Comparison of ENCODE assay signal across 8 cellular contexts in genomic region chrX:118726887-118727685, GRCh38. TPM values are rescaled to one million over a fixed set of nuclear protein-coding genes. Genes with fewer than 3 reads are reported as not detected.
A peak's percentile ranks its signal among the peaks of the same experiment; 100 is the strongest.
DNase-seq lines count a peak whose midpoint lies in the region; ATAC-seq and TF ChIP-seq lines count a peak whose summit lies in the region.

IL13RA1 (plus strand) TSS chrX:118727606; CDS start chrX:118727639, 33 bp downstream.

- WGBS in smooth muscle cell (ENCODE audit: low lambda C conversion rate): 41% methylated on average over 44 of the region's 56 CpGs

- no peak for TF ChIP-seq CTCF in smooth muscle cell (IDR thresholded peaks at IDR 0.05; ENCODE audit: borderline replicate concordance, insufficient read depth, poor library complexity, severe bottlenecking)

- H3K27ac ChIP-seq in SK-N-MC (no peak within 1 kb of the TSS), smooth muscle cell (ENCODE audit: low read depth) (peak within 1 kb of the TSS; percentile 67)

- H4K20me1 ChIP-seq in smooth muscle cell (ENCODE audit: low read depth): no peaks in the 10 kb centered on the region

- peak within 1 kb of the TSS; percentile 10 for H3K9ac ChIP-seq in SK-N-MC (ENCODE audit: insufficient read length)
- peak within 1 kb of the TSS; percentile 85 for H3K9ac ChIP-seq in smooth muscle cell (ENCODE audit: low read depth)

- peak; percentile 66 for ATAC-seq in GM21825 (IDR thresholded peaks at IDR 0.05; ENCODE audit: unreplicated experiment)

- H3K9me3 ChIP-seq in SK-N-MC (ENCODE audit: low read depth, low read length) (no peaks in the 10 kb centered on the region), smooth muscle cell (replicated peaks; ENCODE audit: low read depth) (no peaks in the 10 kb centered on the region)

- no peaks in the 10 kb centered on the region for H3K27me3 ChIP-seq in smooth muscle cell (ENCODE audit: low read depth)

- H3K79me2 ChIP-seq in smooth muscle cell (ENCODE audit: low read depth): peaks cover 11% of the 10 kb centered on the region

- H3K4me1 ChIP-seq in smooth muscle cell (ENCODE audit: low read depth): no peaks in the 10 kb centered on the region

- peak within 1 kb of the TSS; percentile 82 for H2AFZ ChIP-seq in smooth muscle cell (ENCODE audit: low read depth)

- peak within 1 kb of the TSS; percentile 85 for H3K4me2 ChIP-seq in smooth muscle cell

- H3F3A ChIP-seq in smooth muscle cell (ENCODE audit: low read depth): no peaks in the 10 kb centered on the region

- H3K36me3 ChIP-seq in SK-N-MC (ENCODE audit: insufficient read depth, low read length) (no peaks in the 10 kb centered on the region), smooth muscle cell (ENCODE audit: low read depth) (no peaks in the 10 kb centered on the region)

- peak; percentile 95 for DNase-seq in DMS 273 (lab: John Stamatoyannopoulos, UW; ENCODE audit: unreplicated experiment)
- DNase-seq in MV-4-11 (lab: John Stamatoyannopoulos, UW): peak; percentile 51
- DNase-seq in SK-N-MC (ENCODE audit: low read depth, low spot score): no peak
- peak; percentile 32 for DNase-seq in cerebellum (ENCODE audit: low spot score)
- DNase-seq in islet precursor cell: peak; percentile 93
- DNase-seq in smooth muscle cell (lab: John Stamatoyannopoulos, UW; ENCODE audit: unreplicated experiment): peak; percentile 18
- no peak for DNase-seq in GM19240 (ENCODE audit: insufficient read length, low spot score)

- H3K4me3 ChIP-seq in SK-N-MC (peak within 1 kb of the TSS; percentile 69), smooth muscle cell (peak within 1 kb of the TSS; percentile 63)

RNA-seq across cellular contexts. Expression of gene IL13RA1, which starts in this region (rescaled TPM):
- total RNA-seq in cerebellum: 6.7 TPM
- total RNA-seq in smooth muscle cell: 85.9 and 97.2 TPM in 2 replicates
- 50.5 and 67.0 TPM in 2 replicates for polyA plus RNA-seq in smooth muscle cell

Comparison
In these comparisons a context has a peak if more than half of its experiments do, and no peak if none do; other contexts are left out.
1. RNA of gene IL13RA1 (total RNA-seq): 85.9 to 97.2 TPM in smooth muscle cell; 6.7 TPM in cerebellum (single experiment); every median in the first group is over 10 times any median in the second.
2. DNase-seq: peak in DMS 273 (single experiment), MV-4-11 (single experiment), cerebellum (single experiment), islet precursor cell (single experiment) and smooth muscle cell (single experiment); none in SK-N-MC (single experiment) and GM19240 (single experiment).